Comparison of ENCODE assay signal across 8 cellular contexts in genomic region chr2:74845217-74845751, GRCh38. TPM values are rescaled to one million over a fixed set of nuclear protein-coding genes. Genes with fewer than 3 reads are reported as not detected.
A peak's percentile ranks its signal among the peaks of the same experiment; 100 is the strongest.
DNase-seq lines count a peak whose midpoint lies in the region; ATAC-seq and TF ChIP-seq lines count a peak whose summit lies in the region.

No MANE protein-coding gene starts in this region.

- H3K36me3 ChIP-seq in lower lobe of right lung: no peaks in the 10 kb centered on the region
- H3K36me3 ChIP-seq in thoracic aorta: no peaks in the 10 kb centered on the region
- H3K36me3 ChIP-seq in BE2C: no peaks in the 10 kb centered on the region

- TF ChIP-seq EP300 in Ishikawa (IDR thresholded peaks at IDR 0.05; ENCODE audit: borderline replicate concordance): peak; percentile 51; the same call in 1 of the 2 replicates

- peak overlapping the region; percentile 71 for H3K4me3 Mint-ChIP-seq in T-helper 1 cell treated with Interleukin-12 subunit alpha and Interleukin-12 subunit beta and Interleukin-4 antibody, amounts not matched to agents 30 μg/mL and 1 μg/mL, for 36 hours
- H3K4me3 Mint-ChIP-seq in chondrocyte (ENCODE audit: unreplicated experiment): peak overlapping the region; percentile 32

- H3K27me3 Mint-ChIP-seq in T-helper 1 cell treated with Interleukin-12 subunit alpha and Interleukin-12 subunit beta and Interleukin-4 antibody, amounts not matched to agents 30 μg/mL and 1 μg/mL, for 36 hours (ENCODE audit: low read depth): no peaks in the 10 kb centered on the region
- H3K27me3 Mint-ChIP-seq in chondrocyte (ENCODE audit: low read depth): no peaks in the 10 kb centered on the region

- H3K36me3 Mint-ChIP-seq in T-helper 1 cell treated with Interleukin-12 subunit alpha and Interleukin-12 subunit beta and Interleukin-4 antibody, amounts not matched to agents 30 μg/mL and 1 μg/mL, for 36 hours (ENCODE audit: low read depth): peaks cover 3% of the 10 kb centered on the region
- H3K36me3 Mint-ChIP-seq in chondrocyte (ENCODE audit: low read depth): peaks cover 1% of the 10 kb centered on the region

- no peaks in the 10 kb centered on the region for H3K27me3 ChIP-seq in lower lobe of right lung (ENCODE audit: low read depth)
- no peaks in the 10 kb centered on the region for H3K27me3 ChIP-seq in thoracic aorta (replicated peaks; ENCODE audit: insufficient read depth)
- no peaks in the 10 kb centered on the region for H3K27me3 ChIP-seq in BE2C

- intact Hi-C loops in lower lobe of right lung (cut with DNase I): no loop called here

- no peaks in the 10 kb centered on the region for H3K9me3 ChIP-seq in lower lobe of right lung
- H3K9me3 ChIP-seq in thoracic aorta: no peaks in the 10 kb centered on the region
- no peaks in the 10 kb centered on the region for H3K9me3 ChIP-seq in BE2C

- TF ChIP-seq RAD21 in Ishikawa (IDR thresholded peaks at IDR 0.05; ENCODE audit: low read depth): 0 out of 2 replicates have a peak, but pooled peaks have one; percentile 3

- ATAC-seq in lower lobe of right lung (peak; percentile 93 to 95), thoracic aorta (ENCODE audit: insufficient number of reproducible peaks, low FRiP score, low read depth) (peak; percentile 74), HG03457 (IDR thresholded peaks at IDR 0.05; ENCODE audit: unreplicated experiment) (no peak)

- H3K9me3 Mint-ChIP-seq in T-helper 1 cell treated with Interleukin-12 subunit alpha and Interleukin-12 subunit beta and Interleukin-4 antibody, amounts not matched to agents 30 μg/mL and 1 μg/mL, for 36 hours: no peaks in the 10 kb centered on the region
- no peaks in the 10 kb centered on the region for H3K9me3 Mint-ChIP-seq in chondrocyte (ENCODE audit: low read depth)

- H3K4me3 ChIP-seq in lower lobe of right lung (no peak overlapping the region), thoracic aorta (peak overlapping the region; percentile 31), BE2C (ENCODE audit: low read depth, low read length) (no peak overlapping the region)

- H3K27ac ChIP-seq in lower lobe of right lung (peak overlapping the region; percentile 70), thoracic aorta (peak overlapping the region; percentile 82 to 84)

- DNase-seq in AML-193 (lab: John Stamatoyannopoulos, UW) (peak; percentile 88 to 91), chondrocyte (ENCODE audit: low spot score) (peak; percentile 94), lower lobe of right lung (peak; percentile 91), thoracic aorta (ENCODE audit: low spot score) (peak; percentile 86), BE2C (no peak)

- H3K4me1 ChIP-seq in lower lobe of right lung (peaks cover 89% of the 10 kb centered on the region), thoracic aorta (ENCODE audit: control insufficient read depth in 1 of 2, low read depth in 2 of 2) (peaks cover 37 to 54% of the 10 kb centered on the region in 2 donors), BE2C (peaks cover 7% of the 10 kb centered on the region)

- H3K4me1 Mint-ChIP-seq in T-helper 1 cell treated with Interleukin-12 subunit alpha and Interleukin-12 subunit beta and Interleukin-4 antibody, amounts not matched to agents 30 μg/mL and 1 μg/mL, for 36 hours (ENCODE audit: low read depth): peaks cover 82% of the 10 kb centered on the region
- peaks cover 70% of the 10 kb centered on the region for H3K4me1 Mint-ChIP-seq in chondrocyte (ENCODE audit: low read depth)

- TF ChIP-seq CTCF in chondrocyte (IDR thresholded peaks at IDR 0.05) (no peak), lower lobe of right lung (IDR thresholded peaks at IDR 0.05) (no peak), thoracic aorta (IDR thresholded peaks at IDR 0.05) (no peak), BE2C (IDR thresholded peaks at IDR 0.05; ENCODE audit: low read depth, low read length) (no peak)

- H3K27ac Mint-ChIP-seq in T-helper 1 cell treated with Interleukin-12 subunit alpha and Interleukin-12 subunit beta and Interleukin-4 antibody, amounts not matched to agents 30 μg/mL and 1 μg/mL, for 36 hours: peak overlapping the region; percentile 84
- peak overlapping the region; percentile 97 for H3K27ac Mint-ChIP-seq in chondrocyte (ENCODE audit: unreplicated experiment)

TF ChIP-seq in Ishikawa, 13 proteins besides CTCF, POLR2A, EP300 and RAD21:
- TF ChIP-seq EGR1 (IDR thresholded peaks at IDR 0.05): no peak
- TF ChIP-seq TEAD4 (IDR thresholded peaks at IDR 0.05): no peak
- peak; percentile 75 for TF ChIP-seq TCF12 (IDR thresholded peaks at IDR 0.05; ENCODE audit: low read depth)
- peak; percentile 38; the same call in 1 of the 2 replicates for TF ChIP-seq NFIC (IDR thresholded peaks at IDR 0.05)
- TF ChIP-seq MAX (IDR thresholded peaks at IDR 0.05): 0 out of 2 replicates have a peak, but pooled peaks have one; percentile 58
- TF ChIP-seq USF1 (IDR thresholded peaks at IDR 0.05): no peak
- peak; percentile 71; the same call in 1 of the 2 replicates for TF ChIP-seq YY1 (IDR thresholded peaks at IDR 0.05; ENCODE audit: low read depth)
- no peak for TF ChIP-seq TAF1 (IDR thresholded peaks at IDR 0.05; ENCODE audit: low read depth)
- TF ChIP-seq REST (IDR thresholded peaks at IDR 0.05; ENCODE audit: low read depth): no peak

RNA-seq across cellular contexts. Expression of gene HK2, which starts 11.4 kb away (rescaled TPM):
- 18.5 to 32.6 TPM (median 31.4 TPM) in 3 replicates for total RNA-seq in chondrocyte
- total RNA-seq in lower lobe of right lung: 86.7 TPM
- 10 to 100 TPM in 1 of 2 donors, 1 to 10 TPM in 1; 6.9 to 13.4 TPM for total RNA-seq in thoracic aorta
- 15.9 TPM for polyA plus RNA-seq in BE2C (2012; ENCODE audit: insufficient read depth, insufficient read length, low read depth)
